ENCODE assay signal across 21 cellular contexts in the genomic region with DNA sequence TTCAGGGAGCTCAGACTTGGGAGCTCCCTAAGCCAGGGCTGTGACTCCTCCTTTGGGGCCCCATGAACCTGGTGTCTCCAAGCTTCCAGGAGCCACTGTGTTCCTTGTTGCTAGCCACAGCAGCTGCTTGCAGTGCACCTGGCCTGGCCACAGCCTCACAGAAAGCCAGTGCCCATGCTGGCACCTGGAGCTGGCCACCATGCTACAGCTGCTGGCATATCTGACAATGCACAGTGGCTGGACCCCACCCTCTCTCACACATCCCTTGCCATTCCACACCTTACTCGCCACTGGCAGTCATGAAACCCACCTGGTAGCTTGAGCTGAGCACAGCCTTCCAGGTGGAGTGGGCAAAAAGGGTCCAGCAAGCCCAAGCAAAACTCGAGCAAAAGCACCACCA.
DNase-seq lines count a peak whose midpoint lies in the region; ATAC-seq and TF ChIP-seq lines count a peak whose summit lies in the region.
"Had no signal": no experiment of that assay in that cellular context is flagged by ENCODE, and none has a peak within 500 bp of the region (broad histone marks: within the 10 kb centered on the region; RNA-seq: fewer than 3 reads in every experiment).

No MANE protein-coding gene starts in this region.

- TF ChIP-seq POLR2A in spleen (IDR thresholded peaks at IDR 0.05) = no peak

- H3K27ac Mint-ChIP-seq in chondrocyte (ENCODE audit: unreplicated experiment) = no peak overlapping the region
- H3K27ac Mint-ChIP-seq: CD14-positive monocyte; CD4-positive, alpha-beta T cell; CD8-positive, alpha-beta memory T cell; GM23338; H9 had no signal

- ATAC-seq in GM21619 (IDR thresholded peaks at IDR 0.05; ENCODE audit: unreplicated experiment) (no peak), HG03159 (IDR thresholded peaks at IDR 0.05; ENCODE audit: unreplicated experiment) (no peak)
- ATAC-seq: A549, GM23338, HCT116 had no signal

- H3K4me3 ChIP-seq in spleen = no peak overlapping the region
- H3K4me3 ChIP-seq: A549; BLaER1 treated with 17β-estradiol and CSF1 and Interleukin-3, amounts not matched to agents 10 nM and 100 nM; GM23338 had no signal

- no peaks in the 10 kb centered on the region for H3K4me1 Mint-ChIP-seq in chondrocyte (ENCODE audit: low read depth)
- H3K4me1 Mint-ChIP-seq: CD14-positive monocyte, GM23338, H9 had no signal

- intact Hi-C loops in spleen (cut with DNase I; ENCODE audit: low total_unique reads) = no loop called here

- H3K9me3 Mint-ChIP-seq in chondrocyte (ENCODE audit: low read depth) = peaks cover 9% of the 10 kb centered on the region

- H3K36me3 Mint-ChIP-seq in chondrocyte (ENCODE audit: low read depth) = no peaks in the 10 kb centered on the region
- H3K36me3 Mint-ChIP-seq: CD14-positive monocyte; CD8-positive, alpha-beta memory T cell had no signal

- no peak overlapping the region for H3K4me3 Mint-ChIP-seq in chondrocyte (ENCODE audit: unreplicated experiment)
- H3K4me3 Mint-ChIP-seq: CD14-positive monocyte; CD4-positive, alpha-beta T cell; CD8-positive, alpha-beta memory T cell; GM23338; H9 had no signal

- H3K36me3 ChIP-seq in spleen = no peaks in the 10 kb centered on the region
- H3K36me3 ChIP-seq: BE2C; BLaER1 treated with 17β-estradiol and CSF1 and Interleukin-3, amounts not matched to agents 10 nM and 100 nM had no signal

- DNase-seq in NCI-H748 (lab: John Stamatoyannopoulos, UW; ENCODE audit: unreplicated experiment) (peak; percentile 16), NCI-H748 treated with DMSO at 0.1 percent for 48 hours (lab: John Stamatoyannopoulos, UW) (no peak), chondrocyte (ENCODE audit: low spot score) (peak; percentile 54), spleen (peak; percentile 62), NCI-H1436 (lab: John Stamatoyannopoulos, UW) (no peak)
- DNase-seq: 8988T; ACHN; AML-193; BE2C; CD4-positive, alpha-beta T cell; CD8-positive, alpha-beta memory T cell; DMS 273 treated with DMSO at 0.1 percent for 48 hours; DND-41; H9 had no signal

- no peaks in the 10 kb centered on the region for H3K4me1 ChIP-seq in spleen
- H3K4me1 ChIP-seq: A549, BE2C had no signal

- peaks cover 0 to 8% (median 0%) of the 10 kb centered on the region in 8 donors for H3K9me3 ChIP-seq in spleen
- H3K9me3 ChIP-seq: A549, BE2C had no signal

- H3K27me3 Mint-ChIP-seq in chondrocyte (ENCODE audit: low read depth) = no peaks in the 10 kb centered on the region
- H3K27me3 Mint-ChIP-seq: CD4-positive, alpha-beta T cell; CD8-positive, alpha-beta memory T cell had no signal

- no peaks in the 10 kb centered on the region for H3K27me3 ChIP-seq in spleen (replicated peaks in 1 of 7)
- H3K27me3 ChIP-seq: BE2C; BLaER1 treated with 17β-estradiol and CSF1 and Interleukin-3, amounts not matched to agents 10 nM and 100 nM had no signal

- TF ChIP-seq CTCF in chondrocyte (IDR thresholded peaks at IDR 0.05) (no peak), spleen (IDR thresholded peaks at IDR 0.05 in 8 of 11, conservative IDR thresholded peaks at IDR 0.05 in 3 of 11) (no peak)

- H3K27ac ChIP-seq in spleen = no peak overlapping the region
- H3K27ac ChIP-seq: A549; BLaER1 treated with 17β-estradiol and CSF1 and Interleukin-3, amounts not matched to agents 10 nM and 100 nM had no signal

- 49 to 97% (median 72%) methylated on average over 2 of the region's 2 CpGs for WGBS in spleen, 5 donors

Comparison
In these comparisons a context has a peak if more than half of its experiments do, and no peak if none do; other contexts are left out.
1. DNase-seq: peak in NCI-H748 (single experiment), chondrocyte (single experiment) and spleen (single experiment); none in NCI-H748 treated with DMSO at 0.1 percent for 48 hours (single experiment) and NCI-H1436 (single experiment).